ENCODE assay signal across 17 cellular contexts in the genomic region with DNA sequence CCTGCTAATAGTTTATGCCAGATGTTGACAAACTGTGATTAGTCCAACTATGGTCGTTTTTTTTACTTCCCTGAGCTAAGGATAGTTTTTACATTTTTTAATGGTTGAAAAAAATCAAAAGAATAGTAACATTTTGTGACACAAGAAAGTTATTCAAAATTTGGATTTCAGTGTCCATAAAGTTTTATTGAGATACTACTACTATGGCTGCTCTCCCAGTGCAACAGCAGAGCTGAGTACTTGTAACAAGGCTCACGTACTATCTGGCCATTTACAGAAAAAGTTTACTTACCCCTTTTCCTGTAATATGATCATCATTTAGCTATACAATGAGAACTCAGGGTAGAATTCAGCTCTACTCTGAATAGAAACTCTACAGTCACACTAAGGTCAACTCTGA. TPM values are rescaled to one million over a fixed set of nuclear protein-coding genes. Genes with fewer than 3 reads are reported as not detected.
A peak's percentile ranks its signal among the peaks of the same experiment; 100 is the strongest.
DNase-seq lines count a peak whose midpoint lies in the region; ATAC-seq and TF ChIP-seq lines count a peak whose summit lies in the region.
"Had no signal": no experiment of that assay in that cellular context is flagged by ENCODE, and none has a peak within 500 bp of the region (broad histone marks: within the 10 kb centered on the region; RNA-seq: fewer than 3 reads in every experiment).

No MANE protein-coding gene starts in this region.

- H3K27me3 Mint-ChIP-seq in activated naive CD4-positive, alpha-beta T cell treated with anti-CD3 and anti-CD28 coated beads, Interleukin-2, amount 50 U/mL, for 24 hours = peaks cover 6% of the 10 kb centered on the region
- peaks cover 3 to 5% (median 3%) of the 10 kb centered on the region in 3 donors for H3K27me3 Mint-ChIP-seq in immature natural killer cell (ENCODE audit: low read depth in 3 of 3)
- no peaks in the 10 kb centered on the region for H3K27me3 Mint-ChIP-seq in stimulated activated naive B cell treated with anti-CD40 and anti-IgM and Interleukin-4, amounts not matched to agents 10 μg/mL and 1 μg/mL and 100 μg/mL, for 72 hours

- H3K4me3 ChIP-seq in PC-9 (no peak overlapping the region), transverse colon (no peak overlapping the region), right cardiac atrium (ENCODE audit: low read length) (no peak overlapping the region)

- H3K9me3 Mint-ChIP-seq in activated naive CD4-positive, alpha-beta T cell treated with anti-CD3 and anti-CD28 coated beads, Interleukin-2, amount 50 U/mL, for 24 hours = no peaks in the 10 kb centered on the region
- H3K9me3 Mint-ChIP-seq in immature natural killer cell = no peaks in the 10 kb centered on the region
- H3K9me3 Mint-ChIP-seq in stimulated activated naive B cell treated with anti-CD40 and anti-IgM and Interleukin-4, amounts not matched to agents 10 μg/mL and 1 μg/mL and 100 μg/mL, for 72 hours = no peaks in the 10 kb centered on the region

- H3K27me3 ChIP-seq in PC-9 (ENCODE audit: insufficient read depth, low read depth) (no peaks in the 10 kb centered on the region), transverse colon (no peaks in the 10 kb centered on the region), right cardiac atrium (ENCODE audit: control insufficient read depth, insufficient read depth) (no peaks in the 10 kb centered on the region)
- H3K27me3 ChIP-seq: colonic mucosa, heart right ventricle had no signal

- TF ChIP-seq EP300 in transverse colon (IDR thresholded peaks at IDR 0.05; ENCODE audit: low read depth) = no peak

- in situ Hi-C loops in transverse colon (cut with MboI; ENCODE audit: low pct_ligation_motif_present in 1 of 4, low pct_unique_long_range_greater_than_20kb in 1 of 4, low sequenced_read_pairs in 3 of 4) = no loop called here

- DNase-seq in activated naive CD4-positive, alpha-beta T cell treated with Interleukin-2 at 50 U/mL for 16 hours = no peak
- DNase-seq in PC-9 (no peak), immature natural killer cell (no peak), transverse colon (no peak), substantia nigra (lab: John Stamatoyannopoulos, UW) (no peak), right cardiac atrium (no peak)
- no peak for DNase-seq in stimulated activated naive B cell treated with anti-CD40 and anti-IgM and Interleukin-4, amounts not matched to agents 10 μg/mL and 1 μg/mL and 100 μg/mL, for 72 hours
- DNase-seq: activated T-cell treated with anti-CD3 and anti-CD28 coated beads, Interleukin-2, amount 50 U/mL, for 1 hour; anterior cingulate cortex; colonic mucosa; DND-41; heart right ventricle; NCI-H2029; NCI-H526 treated with DMSO at 0.1 percent for 48 hours; stimulated activated CD4-positive, alpha-beta T cell treated with anti-CD3 and anti-CD28 coated beads, Interleukin-15, amount 100 ng/mL, for 24 hours had no signal

- ATAC-seq in right cardiac atrium = no peak
- ATAC-seq in stimulated activated naive B cell treated with anti-CD40 and anti-IgM and Interleukin-4, amounts not matched to agents 10 μg/mL and 1 μg/mL and 100 μg/mL, for 72 hours (replicated peaks) = no peak
- ATAC-seq: activated CD4-positive, CD25-positive, alpha-beta regulatory T cell treated with anti-CD3 and anti-CD28 coated beads, Interleukin-2, amount 50 U/mL, for 24 hours had no signal

- intact Hi-C loops in PC-9 (cut with micrococcal nuclease; ENCODE audit: unreplicated experiment) (no loop called here), transverse colon (cut with DNase I; ENCODE audit: low total_unique reads) (no loop called here), right cardiac atrium (cut with DNase I) (no loop called here)

- TF ChIP-seq POLR2A in transverse colon (IDR thresholded peaks at IDR 0.05) = no peak

- TF ChIP-seq CTCF in PC-9 (conservative IDR thresholded peaks at IDR 0.05) (no peak), transverse colon (IDR thresholded peaks at IDR 0.05) (no peak)

- H3K9me3 ChIP-seq in PC-9 (ENCODE audit: insufficient read depth, low read depth) = no peaks in the 10 kb centered on the region
- no peaks in the 10 kb centered on the region for H3K9me3 ChIP-seq in transverse colon
- H3K9me3 ChIP-seq in right cardiac atrium (ENCODE audit: control insufficient read depth, low read length) = no peaks in the 10 kb centered on the region
- H3K9me3 ChIP-seq: colonic mucosa, heart right ventricle had no signal

- no peaks in the 10 kb centered on the region for H4K20me1 ChIP-seq in PC-9 (ENCODE audit: insufficient read depth)

- H3K36me3 Mint-ChIP-seq in activated naive CD4-positive, alpha-beta T cell treated with anti-CD3 and anti-CD28 coated beads, Interleukin-2, amount 50 U/mL, for 24 hours = no peaks in the 10 kb centered on the region
- no peaks in the 10 kb centered on the region for H3K36me3 Mint-ChIP-seq in immature natural killer cell
- peaks cover 0 to 2% of the 10 kb centered on the region in 2 donors for H3K36me3 Mint-ChIP-seq in stimulated activated naive B cell treated with anti-CD40 and anti-IgM and Interleukin-4, amounts not matched to agents 10 μg/mL and 1 μg/mL and 100 μg/mL, for 72 hours

- H3K4me1 Mint-ChIP-seq in activated naive CD4-positive, alpha-beta T cell treated with anti-CD3 and anti-CD28 coated beads, Interleukin-2, amount 50 U/mL, for 24 hours = peaks cover 16% of the 10 kb centered on the region
- peaks cover 17 to 22% of the 10 kb centered on the region in 2 donors for H3K4me1 Mint-ChIP-seq in immature natural killer cell
- H3K4me1 Mint-ChIP-seq in stimulated activated naive B cell treated with anti-CD40 and anti-IgM and Interleukin-4, amounts not matched to agents 10 μg/mL and 1 μg/mL and 100 μg/mL, for 72 hours = peaks cover 22 to 46% of the 10 kb centered on the region in 2 donors

- H3K27ac Mint-ChIP-seq in activated naive CD4-positive, alpha-beta T cell treated with anti-CD3 and anti-CD28 coated beads, Interleukin-2, amount 50 U/mL, for 24 hours = no peak overlapping the region
- H3K27ac Mint-ChIP-seq in immature natural killer cell = peak overlapping the region in 5 of 6 donors; percentile 91 to 98 (median 96)
- no peak overlapping the region for H3K27ac Mint-ChIP-seq in stimulated activated naive B cell treated with anti-CD40 and anti-IgM and Interleukin-4, amounts not matched to agents 10 μg/mL and 1 μg/mL and 100 μg/mL, for 72 hours

- no TSS peak for BruUV-seq in PC-9 (replicated peaks; lab: Mats Ljungman, UMichigan)

- H3K4me2 ChIP-seq in PC-9 = peak overlapping the region; percentile 82

- H3K4me1 ChIP-seq in PC-9 (replicated peaks; ENCODE audit: insufficient read depth) (no peaks in the 10 kb centered on the region), transverse colon (peaks cover 0 to 34% (median 23%) of the 10 kb centered on the region in 4 donors), right cardiac atrium (ENCODE audit: control insufficient read depth, insufficient read depth, low read length) (no peaks in the 10 kb centered on the region)

- 59 to 76% methylated on average over 2 of the region's 2 CpGs for WGBS in transverse colon (ENCODE audit: low coverage in 1 of 2), 2 donors
- 74% methylated on average over 2 of the region's 2 CpGs for WGBS in right cardiac atrium

- H3K9me2 ChIP-seq in PC-9 (ENCODE audit: insufficient read depth) = no peaks in the 10 kb centered on the region

- H2AFZ ChIP-seq in PC-9 = no peak overlapping the region

- H3K4me3 Mint-ChIP-seq in activated naive CD4-positive, alpha-beta T cell treated with anti-CD3 and anti-CD28 coated beads, Interleukin-2, amount 50 U/mL, for 24 hours = peak overlapping the region; percentile 60
- H3K4me3 Mint-ChIP-seq in immature natural killer cell = peak overlapping the region; percentile 91 to 98 (median 93)
- H3K4me3 Mint-ChIP-seq in stimulated activated naive B cell treated with anti-CD40 and anti-IgM and Interleukin-4, amounts not matched to agents 10 μg/mL and 1 μg/mL and 100 μg/mL, for 72 hours = peak overlapping the region in 1 of 2 donors; percentile 94

- peaks cover 15% of the 10 kb centered on the region; the same call in 1 of the 2 replicates for H3F3A ChIP-seq in PC-9 (ENCODE audit: insufficient read depth, low read depth)

- H3K36me3 ChIP-seq in PC-9 (ENCODE audit: low read depth) (no peaks in the 10 kb centered on the region), transverse colon (no peaks in the 10 kb centered on the region)
- H3K36me3 ChIP-seq: colonic mucosa, heart right ventricle had no signal

- no peaks in the 10 kb centered on the region for H3K79me2 ChIP-seq in PC-9 (ENCODE audit: low read depth)

- H3K27ac ChIP-seq in PC-9 (0 out of 2 replicates have a peak overlapping the region, but pooled peaks have one; percentile 53), transverse colon (peak overlapping the region; percentile 79 to 87 (median 85)), substantia nigra (ENCODE audit: low read depth, low read length, poor library complexity, severe bottlenecking) (no peak overlapping the region), right cardiac atrium (ENCODE audit: low read length) (no peak overlapping the region)

- CTCF ChIA-PET in PC-9 (lab: Charles Lee) = no interaction called here

- POLR2A ChIA-PET in PC-9 (lab: Charles Lee; ENCODE audit: unreplicated experiment) = no interaction called here

RNA-seq across cellular contexts. Expression of gene TMEM62, which starts 11.5 kb away (rescaled TPM):
- total RNA-seq in PC-9 (2021) (12.5 and 17.5 TPM in 2 replicates), transverse colon (100 to 1,000 TPM in 1 of 4 donors, 10 to 100 TPM in 3; 21.3 to 367 (median 39.6) TPM), right cardiac atrium (10 to 100 TPM in 3 of 4 donors, 1 to 10 TPM in 1; 9.8 to 11.2 (median 10.4) TPM)
- polyA plus RNA-seq in immature natural killer cell (10 to 100 TPM in 2 of 3 donors, 1 to 10 TPM in 1; 9.3 to 12.7 (median 12.5) TPM), right cardiac atrium (7.8 TPM)

RNA-seq across cellular contexts. Expression of gene UBR1, which starts 16.0 kb away (rescaled TPM):
- total RNA-seq in PC-9 (2021) = 17.1 and 18.2 TPM in 2 replicates
- 10 to 100 TPM; 12.1 to 26.5 (median 15.1) TPM for polyA plus RNA-seq in immature natural killer cell
- total RNA-seq in transverse colon = 100 to 1,000 TPM in 1 of 4 donors, 10 to 100 TPM in 3; 21.3 to 108 (median 34.2) TPM
- 10 to 100 TPM; 20.9 to 25.5 (median 21.0) TPM for total RNA-seq in right cardiac atrium
- polyA plus RNA-seq in right cardiac atrium = 6.1 TPM

Comparison
In these comparisons a context has a peak if more than half of its experiments do, and no peak if none do; other contexts are left out.
1. H3K27ac Mint-ChIP-seq: peak in immature natural killer cell (5 of 6); none in activated naive CD4-positive, alpha-beta T cell treated with anti-CD3 and anti-CD28 coated beads, Interleukin-2, amount 50 U/mL, for 24 hours (single experiment) and stimulated activated naive B cell treated with anti-CD40 and anti-IgM and Interleukin-4, amounts not matched to agents 10 μg/mL and 1 μg/mL and 100 μg/mL, for 72 hours (single experiment).
2. H3K27ac ChIP-seq: peak in PC-9 (single experiment) and transverse colon (4 of 4); none in substantia nigra (single experiment) and right cardiac atrium (single experiment).